Comparison of ENCODE assay signal across 20 cellular contexts in genomic region chr4:182861346-182861745, GRCh38.
"Had no signal": no experiment of that assay in that cellular context is flagged by ENCODE, and none has a peak within 500 bp of the region (broad histone marks: within the 10 kb centered on the region; RNA-seq: fewer than 3 reads in every experiment).

No MANE protein-coding gene starts in this region.

- H3K36me3 ChIP-seq: SJSA1 had no signal

- FAIRE-seq: HTR-8/SVneo, RCC 7860 had no signal

- H3K4me1 ChIP-seq: SJSA1 had no signal

- H3K9me3 ChIP-seq: SJSA1 had no signal

- H3K4me3 ChIP-seq: SJSA1, SK-N-MC had no signal

- DNase-seq: KBM-7, MV-4-11, NCI-H1048, NCI-H1105, NCI-H1436 treated with DMSO at 0.1 percent for 48 hours, NCI-H1694, NCI-H187 treated with DMSO at 0.1 percent for 48 hours, NCI-H2029 treated with DMSO at 0.1 percent for 48 hours, NCI-H2107, NCI-H2227 treated with DMSO at 0.1 percent for 48 hours, NCI-H524 treated with DMSO at 0.1 percent for 48 hours, NCI-H774, Right ventricle myocardium superior, RPMI8226, SIG-M5 had no signal

- H3K27ac ChIP-seq: HL-60, SJSA1, SK-N-MC had no signal
